12 cellular contexts compared by ENCODE assay signal in genomic region chr2:6986894-6987487, GRCh38.
A peak's percentile ranks its signal among the peaks of the same experiment; 100 is the strongest.
DNase-seq lines count a peak whose midpoint lies in the region; ATAC-seq and TF ChIP-seq lines count a peak whose summit lies in the region.
"Had no signal": no experiment of that assay in that cellular context is flagged by ENCODE, and none has a peak within 500 bp of the region (broad histone marks: within the 10 kb centered on the region; RNA-seq: fewer than 3 reads in every experiment).

No MANE protein-coding gene starts in this region.

- H3K23ac ChIP-seq in H9 (ENCODE audit: insufficient read length, low read depth, low read length), result no peak overlapping the region

- H2BK15ac ChIP-seq in H9 (ENCODE audit: low read depth, low read length), result no peak overlapping the region

- H2BK120ac ChIP-seq in H9 (ENCODE audit: low read depth, low read length, poor library complexity, severe bottlenecking), result no peak overlapping the region

- DNase-seq in DMS153 (lab: John Stamatoyannopoulos, UW) (peak; percentile 65), NCI-H345 treated with DMSO at 0.1 percent for 48 hours (lab: John Stamatoyannopoulos, UW; ENCODE audit: unreplicated experiment) (peak; percentile 75), Right ventricle myocardium superior (no peak), nucleus accumbens (lab: John Stamatoyannopoulos, UW) (peak in 29 of 56 donors; percentile 22 to 75 (median 45)), H9 (no peak)
- DNase-seq: activated CD4-positive, alpha-beta T cell treated with anti-CD3 and anti-CD28 coated beads, Interleukin-2, amount 50 U/mL, for 48 hours; activated naive CD4-positive, alpha-beta T cell treated with anti-CD3 and anti-CD28 coated beads for 36 hours had no signal

- H3K27me3 ChIP-seq in H9 (ENCODE audit: insufficient read depth, low read length), result no peaks in the 10 kb centered on the region

- intact Hi-C loops in Right ventricle myocardium superior (cut with DNase I), result no loop called here

- no peak overlapping the region for H3K9ac ChIP-seq in H9 (ENCODE audit: extremely low read depth, insufficient read length, low read length)

- no peak overlapping the region for H3K14ac ChIP-seq in H9 (ENCODE audit: insufficient read depth, low read length)

- peaks cover 5% of the 10 kb centered on the region; the same call in 1 of the 2 replicates for H3K4me1 ChIP-seq in H9 (ENCODE audit: insufficient read depth, low read length)

- no peak overlapping the region for H3K4ac ChIP-seq in H9 (ENCODE audit: low read depth, low read length)

- no peaks in the 10 kb centered on the region for H3K23me2 ChIP-seq in H9 (ENCODE audit: insufficient read length, low read depth, low read length, poor library complexity, severe bottlenecking)

- H3K9me3 ChIP-seq in H9 (ENCODE audit: control insufficient read depth, low read depth, low read length), result no peaks in the 10 kb centered on the region

- no peaks in the 10 kb centered on the region for H3K27me3 Mint-ChIP-seq in H9 (ENCODE audit: low read depth)
- H3K27me3 Mint-ChIP-seq: dendritic cell treated with granulocyte-macrophage colony-stimulating factor and Interleukin-4, amounts not matched to agents 40 ng/mL and 50 ng/mL, for 4 days had no signal

- ATAC-seq in Right ventricle myocardium superior (ENCODE audit: poor library complexity) (peak; percentile 45), GM18519 (IDR thresholded peaks at IDR 0.05; ENCODE audit: low FRiP score, unreplicated experiment) (no peak), HG02642 (IDR thresholded peaks at IDR 0.05; ENCODE audit: poor library complexity, unreplicated experiment) (no peak), GM21515 (IDR thresholded peaks at IDR 0.05; ENCODE audit: unreplicated experiment) (no peak)
- ATAC-seq: HCT116 had no signal

- no peak overlapping the region for H3T11ph ChIP-seq in H9 (ENCODE audit: low read length)

- whole genome bisulfite sequencing in H9 (ENCODE audit: extremely low coverage, insufficient read length, low lambda C conversion rate), result no CpG with 5 or more reads among the region's 13 CpGs

- H3K18ac ChIP-seq in H9 (ENCODE audit: insufficient read length, low read depth, low read length), result no peak overlapping the region

- H2BK12ac ChIP-seq in H9 (ENCODE audit: insufficient read length, low read depth, low read length), result no peak overlapping the region

- H2AK5ac ChIP-seq in H9 (ENCODE audit: insufficient read length, low read length), result no peak overlapping the region

- peaks cover 9 to 23% (median 12%) of the 10 kb centered on the region in 3 experiments for H3K36me3 Mint-ChIP-seq in H9 (ENCODE audit: insufficient read depth in 1 of 3, low read depth in 3 of 3)

- no peak overlapping the region for H4K5ac ChIP-seq in H9 (ENCODE audit: insufficient read length, low read depth, low read length)

- peak overlapping the region in 1 of 3 experiments; percentile 68; a peak in 2 of 7 replicates for H3K27ac Mint-ChIP-seq in H9
- H3K27ac Mint-ChIP-seq: activated naive CD4-positive, alpha-beta T cell treated with anti-CD3 and anti-CD28 coated beads for 36 hours had no signal

- no peaks in the 10 kb centered on the region for H3K79me1 ChIP-seq in H9 (ENCODE audit: insufficient read depth, low read depth, low read length, poor library complexity, severe bottlenecking)

- no peak overlapping the region for H3K4me2 ChIP-seq in H9 (ENCODE audit: insufficient read depth, insufficient read length, low read length)

- no peak overlapping the region for H3K4me3 Mint-ChIP-seq in H9
- H3K4me3 Mint-ChIP-seq: activated naive CD4-positive, alpha-beta T cell treated with anti-CD3 and anti-CD28 coated beads for 36 hours; dendritic cell treated with granulocyte-macrophage colony-stimulating factor and Interleukin-4, amounts not matched to agents 40 ng/mL and 50 ng/mL, for 4 days had no signal

- TF ChIP-seq CTCF in H9 (conservative IDR thresholded peaks at IDR 0.05), result no peak

- H3K56ac ChIP-seq in H9 (ENCODE audit: insufficient read length, low read depth, low read length), result no peak overlapping the region

- no peak overlapping the region for H2BK20ac ChIP-seq in H9 (ENCODE audit: low read depth, low read length, poor library complexity, severe bottlenecking)

- H3K27ac ChIP-seq in H9 (ENCODE audit: insufficient read length, low read depth, low read length), result no peak overlapping the region

- H4K91ac ChIP-seq in H9 (ENCODE audit: insufficient read length, low read depth, low read length), result no peak overlapping the region

- H3K4me1 Mint-ChIP-seq in H9, result peaks cover 33 to 36% of the 10 kb centered on the region in 2 experiments

- no peak overlapping the region for H2AFZ ChIP-seq in H9 (ENCODE audit: low read length)

- H2BK5ac ChIP-seq in H9 (ENCODE audit: insufficient read length, low read length), result no peak overlapping the region

- H3K79me2 ChIP-seq in H9 (ENCODE audit: insufficient read depth, low read length), result no peaks in the 10 kb centered on the region

- no peak overlapping the region for H4K8ac ChIP-seq in H9 (replicated peaks; ENCODE audit: insufficient read length, low read depth, low read length)

- no peaks in the 10 kb centered on the region for H4K20me1 ChIP-seq in H9 (ENCODE audit: control insufficient read depth, insufficient read depth, insufficient read length)

- peaks cover 7 to 9% of the 10 kb centered on the region in 2 experiments for H3K9me3 Mint-ChIP-seq in H9
- H3K9me3 Mint-ChIP-seq: activated naive CD4-positive, alpha-beta T cell treated with anti-CD3 and anti-CD28 coated beads for 36 hours had no signal

Comparison
In these comparisons a context has a peak if more than half of its experiments do, and no peak if none do; other contexts are left out.
1. DNase-seq: peak in DMS153 (single experiment), NCI-H345 treated with DMSO at 0.1 percent for 48 hours (single experiment) and nucleus accumbens (29 of 56); none in Right ventricle myocardium superior (single experiment) and H9 (single experiment).